Comparison of ENCODE assay signal across 14 cellular contexts in genomic region chr20:8901237-8902025, GRCh38.
DNase-seq lines count a peak whose midpoint lies in the region; TF ChIP-seq lines count a peak whose summit lies in the region.
"Had no signal": no experiment of that assay in that cellular context is flagged by ENCODE, and none has a peak within 500 bp of the region (broad histone marks: within the 10 kb centered on the region; RNA-seq: fewer than 3 reads in every experiment).

No MANE protein-coding gene starts in this region.

- H3K27ac ChIP-seq in left ventricle myocardium inferior (replicated peaks), result peak overlapping the region; percentile 77
- H3K27ac ChIP-seq in sigmoid colon, result peak overlapping the region; percentile 2 to 65 (median 34)
- no peak overlapping the region for H3K27ac ChIP-seq in colonic mucosa
- H3K27ac ChIP-seq: prostate gland, VCaP had no signal

- H3K27me3 ChIP-seq in left ventricle myocardium inferior (ENCODE audit: low read depth) (no peaks in the 10 kb centered on the region), sigmoid colon (no peaks in the 10 kb centered on the region), colonic mucosa (no peaks in the 10 kb centered on the region)

- intact Hi-C loops in left ventricle myocardium inferior (cut with micrococcal nuclease) (no loop called here), sigmoid colon (cut with DNase I) (no loop called here), colonic mucosa (cut with DNase I) (no loop called here), posterior cingulate gyrus (cut with DNase I) (no loop called here)

- H3K36me3 ChIP-seq in left ventricle myocardium inferior, result no peaks in the 10 kb centered on the region
- H3K36me3 ChIP-seq in sigmoid colon, result no peaks in the 10 kb centered on the region
- H3K36me3 ChIP-seq in colonic mucosa, result no peaks in the 10 kb centered on the region
- H3K36me3 ChIP-seq: prostate gland had no signal

- 80 to 89% methylated on average over 8 of the region's 8 CpGs for WGBS in sigmoid colon, 2 donors

- H3K9ac ChIP-seq in colonic mucosa (ENCODE audit: low read depth in 2 of 2, low read length in 2 of 2), result no peak overlapping the region

- in situ Hi-C loops in astrocyte of the spinal cord (cut with HindIII; ENCODE audit: low sequenced_read_pairs), result no loop called here

- no peak for TF ChIP-seq POLR2A in sigmoid colon (IDR thresholded peaks at IDR 0.05)

- TF ChIP-seq EP300 in sigmoid colon (IDR thresholded peaks at IDR 0.05), result no peak

- DNase-seq in DMS 273 (lab: John Stamatoyannopoulos, UW; ENCODE audit: unreplicated experiment) (peak; percentile 44), astrocyte of the spinal cord (ENCODE audit: low read depth, low spot score) (peak; percentile 18), left ventricle myocardium inferior (peak; percentile 69), sigmoid colon (peak; percentile 77), NCI-H187 (lab: John Stamatoyannopoulos, UW) (no peak), colonic mucosa (no peak), posterior cingulate gyrus (no peak)
- no peak for DNase-seq in activated CD4-positive, alpha-beta T cell treated with anti-CD3 and anti-CD28 coated beads for 4 hours
- DNase-seq: activated gamma-delta T cell, NCI-H1694 treated with DMSO at 0.1 percent for 48 hours, NCI-H526, substantia nigra had no signal

- H3K4me1 ChIP-seq in left ventricle myocardium inferior (peaks cover 37% of the 10 kb centered on the region), sigmoid colon (no peaks in the 10 kb centered on the region), colonic mucosa (no peaks in the 10 kb centered on the region)
- H3K4me1 ChIP-seq: prostate gland had no signal

- H3K4me3 ChIP-seq in astrocyte of the spinal cord (ENCODE audit: low read depth, low read length) (no peak overlapping the region), left ventricle myocardium inferior (no peak overlapping the region), sigmoid colon (no peak overlapping the region), colonic mucosa (no peak overlapping the region)
- H3K4me3 ChIP-seq: prostate gland had no signal

- TF ChIP-seq CTCF in astrocyte of the spinal cord (IDR thresholded peaks at IDR 0.05; ENCODE audit: low read depth, low read length) (no peak), left ventricle myocardium inferior (IDR thresholded peaks at IDR 0.05; ENCODE audit: borderline replicate concordance) (no peak), sigmoid colon (IDR thresholded peaks at IDR 0.05) (no peak), colonic mucosa (IDR thresholded peaks at IDR 0.05) (no peak)

- H3K9me3 ChIP-seq in left ventricle myocardium inferior (replicated peaks) (peaks cover under 1% of the 10 kb centered on the region), sigmoid colon (no peaks in the 10 kb centered on the region), colonic mucosa (no peaks in the 10 kb centered on the region)
- H3K9me3 ChIP-seq: prostate gland had no signal

Comparison
In these comparisons a context has a peak if more than half of its experiments do, and no peak if none do; other contexts are left out.
1. DNase-seq: peak in DMS 273 (single experiment), astrocyte of the spinal cord (single experiment), left ventricle myocardium inferior (single experiment) and sigmoid colon (single experiment); none in NCI-H187 (0 of 2), colonic mucosa (single experiment), posterior cingulate gyrus (0 of 10) and activated CD4-positive, alpha-beta T cell treated with anti-CD3 and anti-CD28 coated beads for 4 hours (0 of 2).